In the genomic region with DNA sequence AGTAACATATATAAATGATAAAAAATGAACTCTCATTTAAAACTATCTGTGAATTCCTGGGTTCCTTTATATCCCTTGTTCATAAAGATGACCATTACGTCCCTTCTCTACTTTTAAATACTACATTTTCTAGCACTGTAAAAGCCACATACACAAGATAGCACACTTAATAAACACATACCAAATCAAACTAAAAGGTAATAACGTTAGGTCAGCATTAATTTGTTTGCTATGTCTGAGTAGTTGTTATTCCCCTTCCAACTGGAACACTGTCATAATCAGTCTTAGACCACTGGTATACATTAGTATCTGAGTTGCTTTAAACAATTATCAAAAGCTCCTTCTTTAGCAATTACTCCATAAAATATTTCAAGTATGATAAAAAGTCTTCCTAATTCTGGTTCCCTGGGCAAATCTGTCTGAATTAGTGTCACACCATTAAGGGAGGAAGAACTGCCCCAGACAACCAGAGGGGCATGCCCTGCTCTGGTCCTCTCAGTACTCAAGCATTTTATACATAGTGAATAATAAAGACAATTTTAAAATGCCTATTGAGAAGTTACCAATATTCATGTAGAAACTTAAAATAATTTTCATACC, we compare ENCODE assay signal across 10 cellular contexts.
DNase-seq lines count a peak whose midpoint lies in the region; ATAC-seq and TF ChIP-seq lines count a peak whose summit lies in the region.
"Had no signal": no experiment of that assay in that cellular context is flagged by ENCODE, and none has a peak within 500 bp of the region (broad histone marks: within the 10 kb centered on the region; RNA-seq: fewer than 3 reads in every experiment).

No MANE protein-coding gene starts in this region.

- CTCF ChIA-PET in activated CD4-positive, alpha-beta memory T cell treated with anti-CD3 and anti-CD28 coated beads for 36 hours (lab: Charles Lee) = interaction anchor here (0.6 kb wide), 1 partner anchor 270 kb away, joined by 3 read pairs; no protein-coding TSS in a partner anchor
- CTCF ChIA-PET in activated CD4-positive, alpha-beta memory T cell treated with anti-CD3 and anti-CD28 coated beads, Interleukin-2, amount 10 ng/mL, durations not matched to agents 7 days and 5 days (lab: Charles Lee) = no interaction called here

- DNase-seq in activated CD4-positive, alpha-beta memory T cell treated with anti-CD3 and anti-CD28 coated beads for 36 hours = no peak
- DNase-seq in activated CD4-positive, alpha-beta memory T cell treated with anti-CD3 and anti-CD28 coated beads, Interleukin-2, amount 10 ng/mL, durations not matched to agents 7 days and 5 days = no peak
- no peak for DNase-seq in activated T-helper 1 cell treated with anti-CD3 and anti-CD28 coated beads, Interleukin-12 subunit alpha, Interleukin-12 subunit beta, Interleukin-2, Interleukin-4 antibody, amounts not matched to agents 30 ng/mL and 10 ng/mL and 1 ng/mL, durations not matched to agents 14 hours and 24 hours and 36 hours (ENCODE audit: low spot score)
- DNase-seq in natural killer cell = no peak
- no peak for DNase-seq in NCI-H446 (lab: John Stamatoyannopoulos, UW)
- DNase-seq in LoVo (ENCODE audit: low spot score) = no peak
- DNase-seq: NCI-H526 treated with DMSO at 0.1 percent for 48 hours, pancreas had no signal

- no peaks in the 10 kb centered on the region for H3K27me3 Mint-ChIP-seq in activated CD4-positive, alpha-beta memory T cell treated with anti-CD3 and anti-CD28 coated beads for 36 hours
- H3K27me3 Mint-ChIP-seq in activated CD4-positive, alpha-beta memory T cell treated with anti-CD3 and anti-CD28 coated beads, Interleukin-2, amount 10 ng/mL, durations not matched to agents 7 days and 5 days = no peaks in the 10 kb centered on the region
- no peaks in the 10 kb centered on the region for H3K27me3 Mint-ChIP-seq in activated T-helper 1 cell treated with anti-CD3 and anti-CD28 coated beads, Interleukin-12 subunit alpha, Interleukin-12 subunit beta, Interleukin-2, Interleukin-4 antibody, amounts not matched to agents 30 ng/mL and 10 ng/mL and 1 ng/mL, durations not matched to agents 14 hours and 24 hours and 36 hours (ENCODE audit: insufficient read depth)
- no peaks in the 10 kb centered on the region for H3K27me3 Mint-ChIP-seq in natural killer cell (ENCODE audit: low read depth in 2 of 2)

- ATAC-seq in GM21723 (IDR thresholded peaks at IDR 0.05; ENCODE audit: unreplicated experiment) (peak; percentile 12), natural killer cell (no peak)
- ATAC-seq in activated CD4-positive, CD25-positive, alpha-beta regulatory T cell treated with anti-CD3 and anti-CD28 coated beads, Interleukin-2, amount 50 U/mL, for 24 hours = no peak

- peaks cover 3% of the 10 kb centered on the region for H3K36me3 Mint-ChIP-seq in activated CD4-positive, alpha-beta memory T cell treated with anti-CD3 and anti-CD28 coated beads for 36 hours
- peaks cover 49% of the 10 kb centered on the region for H3K36me3 Mint-ChIP-seq in activated CD4-positive, alpha-beta memory T cell treated with anti-CD3 and anti-CD28 coated beads, Interleukin-2, amount 10 ng/mL, durations not matched to agents 7 days and 5 days (ENCODE audit: low read depth)
- H3K36me3 Mint-ChIP-seq in activated T-helper 1 cell treated with anti-CD3 and anti-CD28 coated beads, Interleukin-12 subunit alpha, Interleukin-12 subunit beta, Interleukin-2, Interleukin-4 antibody, amounts not matched to agents 30 ng/mL and 10 ng/mL and 1 ng/mL, durations not matched to agents 14 hours and 24 hours and 36 hours (ENCODE audit: low read depth) = peaks cover 27% of the 10 kb centered on the region
- no peaks in the 10 kb centered on the region for H3K36me3 Mint-ChIP-seq in natural killer cell

- H3K4me3 Mint-ChIP-seq in activated CD4-positive, alpha-beta memory T cell treated with anti-CD3 and anti-CD28 coated beads for 36 hours = peak overlapping the region; percentile 22
- H3K4me3 Mint-ChIP-seq in activated CD4-positive, alpha-beta memory T cell treated with anti-CD3 and anti-CD28 coated beads, Interleukin-2, amount 10 ng/mL, durations not matched to agents 7 days and 5 days = no peak overlapping the region
- H3K4me3 Mint-ChIP-seq in activated T-helper 1 cell treated with anti-CD3 and anti-CD28 coated beads, Interleukin-12 subunit alpha, Interleukin-12 subunit beta, Interleukin-2, Interleukin-4 antibody, amounts not matched to agents 30 ng/mL and 10 ng/mL and 1 ng/mL, durations not matched to agents 14 hours and 24 hours and 36 hours = no peak overlapping the region
- H3K4me3 Mint-ChIP-seq in natural killer cell = peak overlapping the region; percentile 2

- no peaks in the 10 kb centered on the region for H3K9me3 Mint-ChIP-seq in activated CD4-positive, alpha-beta memory T cell treated with anti-CD3 and anti-CD28 coated beads for 36 hours
- no peaks in the 10 kb centered on the region for H3K9me3 Mint-ChIP-seq in activated CD4-positive, alpha-beta memory T cell treated with anti-CD3 and anti-CD28 coated beads, Interleukin-2, amount 10 ng/mL, durations not matched to agents 7 days and 5 days
- H3K9me3 Mint-ChIP-seq in activated T-helper 1 cell treated with anti-CD3 and anti-CD28 coated beads, Interleukin-12 subunit alpha, Interleukin-12 subunit beta, Interleukin-2, Interleukin-4 antibody, amounts not matched to agents 30 ng/mL and 10 ng/mL and 1 ng/mL, durations not matched to agents 14 hours and 24 hours and 36 hours = no peaks in the 10 kb centered on the region
- H3K9me3 Mint-ChIP-seq in natural killer cell = no peaks in the 10 kb centered on the region

- peak overlapping the region; percentile 40 for H3K27ac Mint-ChIP-seq in activated CD4-positive, alpha-beta memory T cell treated with anti-CD3 and anti-CD28 coated beads for 36 hours
- H3K27ac Mint-ChIP-seq in activated CD4-positive, alpha-beta memory T cell treated with anti-CD3 and anti-CD28 coated beads, Interleukin-2, amount 10 ng/mL, durations not matched to agents 7 days and 5 days = no peak overlapping the region
- H3K27ac Mint-ChIP-seq in activated T-helper 1 cell treated with anti-CD3 and anti-CD28 coated beads, Interleukin-12 subunit alpha, Interleukin-12 subunit beta, Interleukin-2, Interleukin-4 antibody, amounts not matched to agents 30 ng/mL and 10 ng/mL and 1 ng/mL, durations not matched to agents 14 hours and 24 hours and 36 hours = peak overlapping the region; percentile 36
- peak overlapping the region; percentile 13 to 68 for H3K27ac Mint-ChIP-seq in natural killer cell

- POLR2A ChIA-PET in activated CD4-positive, alpha-beta memory T cell treated with anti-CD3 and anti-CD28 coated beads for 36 hours (lab: Charles Lee) = no interaction called here
- POLR2A ChIA-PET in activated CD4-positive, alpha-beta memory T cell treated with anti-CD3 and anti-CD28 coated beads, Interleukin-2, amount 10 ng/mL, durations not matched to agents 7 days and 5 days (lab: Charles Lee) = interaction anchor here (1.3 kb wide), 1 partner anchor 11 kb away, joined by 6 read pairs; no protein-coding TSS in a partner anchor

- no peak for TF ChIP-seq CTCF in natural killer cell (IDR thresholded peaks at IDR 0.05)

- intact Hi-C loops in activated CD4-positive, alpha-beta memory T cell treated with anti-CD3 and anti-CD28 coated beads for 36 hours (cut with micrococcal nuclease) = loop anchor here (2.0 to 10.0 kb wide), 6 partner anchors 155 to 888 kb away; a partner anchor contains a TSS
- intact Hi-C loops in activated T-helper 1 cell treated with anti-CD3 and anti-CD28 coated beads, Interleukin-12 subunit alpha, Interleukin-12 subunit beta, Interleukin-2, Interleukin-4 antibody, amounts not matched to agents 30 ng/mL and 10 ng/mL and 1 ng/mL, durations not matched to agents 14 hours and 24 hours and 36 hours (cut with micrococcal nuclease) = loop anchor here (1.0 to 5.0 kb wide), 3 partner anchors 11 to 560 kb away; a partner anchor contains a TSS
- intact Hi-C loops in natural killer cell (cut with micrococcal nuclease) = no loop called here

- peaks cover 90% of the 10 kb centered on the region for H3K4me1 Mint-ChIP-seq in activated CD4-positive, alpha-beta memory T cell treated with anti-CD3 and anti-CD28 coated beads for 36 hours (ENCODE audit: low read depth)
- H3K4me1 Mint-ChIP-seq in activated CD4-positive, alpha-beta memory T cell treated with anti-CD3 and anti-CD28 coated beads, Interleukin-2, amount 10 ng/mL, durations not matched to agents 7 days and 5 days = peaks cover 77% of the 10 kb centered on the region
- peaks cover 87% of the 10 kb centered on the region for H3K4me1 Mint-ChIP-seq in activated T-helper 1 cell treated with anti-CD3 and anti-CD28 coated beads, Interleukin-12 subunit alpha, Interleukin-12 subunit beta, Interleukin-2, Interleukin-4 antibody, amounts not matched to agents 30 ng/mL and 10 ng/mL and 1 ng/mL, durations not matched to agents 14 hours and 24 hours and 36 hours (ENCODE audit: low read depth)
- peaks cover 31 to 60% of the 10 kb centered on the region in 2 donors for H3K4me1 Mint-ChIP-seq in natural killer cell

Comparison
In these comparisons a context has a peak if more than half of its experiments do, and no peak if none do; other contexts are left out.
1. H3K4me3 Mint-ChIP-seq: peak in activated CD4-positive, alpha-beta memory T cell treated with anti-CD3 and anti-CD28 coated beads for 36 hours (single experiment) and natural killer cell (single experiment); none in activated CD4-positive, alpha-beta memory T cell treated with anti-CD3 and anti-CD28 coated beads, Interleukin-2, amount 10 ng/mL, durations not matched to agents 7 days and 5 days (single experiment) and activated T-helper 1 cell treated with anti-CD3 and anti-CD28 coated beads, Interleukin-12 subunit alpha, Interleukin-12 subunit beta, Interleukin-2, Interleukin-4 antibody, amounts not matched to agents 30 ng/mL and 10 ng/mL and 1 ng/mL, durations not matched to agents 14 hours and 24 hours and 36 hours (single experiment).